Comparison of ENCODE assay signal across 36 cellular contexts in genomic region chr15:40459391-40460015, GRCh38.
"Had no signal": no experiment of that assay in that cellular context is flagged by ENCODE, and none has a peak within 500 bp of the region (broad histone marks: within the 10 kb centered on the region; RNA-seq: fewer than 3 reads in every experiment).

No MANE protein-coding gene starts in this region.

- DNase-seq: activated CD4-positive, alpha-beta T cell treated with anti-CD3 and anti-CD28 coated beads for 1 hour; activated CD4-positive, alpha-beta T cell treated with anti-CD3 and anti-CD28 coated beads for 48 hours; activated CD4-positive, alpha-beta T cell treated with anti-CD3 and anti-CD28 coated beads, Interleukin-2, amount 50 U/mL, for 4 hours; activated CD4-positive, CD25-positive, alpha-beta regulatory T cell; activated CD8-positive, alpha-beta T cell treated with anti-CD3 and anti-CD28 coated beads for 36 hours; activated effector memory CD4-positive, alpha-beta T cell treated with anti-CD3 and anti-CD28 coated beads, Interleukin-2, amount 50 U/mL, for 16 hours; activated naive CD4-positive, alpha-beta T cell; activated naive CD4-positive, alpha-beta T cell treated with anti-CD3 and anti-CD28 coated beads, Interleukin-2, amount 50 U/mL, for 16 hours; activated naive CD8-positive, alpha-beta T cell treated with anti-CD3 and anti-CD28 coated beads for 36 hours; activated T-cell treated with anti-CD3 and anti-CD28 coated beads, Interleukin-2, amount 50 U/mL, for 1 hour; activated T-cell treated with anti-CD3 and anti-CD28 coated beads, Interleukin-2, amount 50 U/mL, for 72 hours; amniotic stem cell; brain microvascular endothelial cell; central memory CD4-positive, alpha-beta T cell; NCI-H1092 treated with DMSO at 0.1 percent for 48 hours; NCI-H1417; NCI-H146; NCI-H187; NCI-H2029 treated with DMSO at 0.1 percent for 48 hours; NCI-H2107; NCI-H2171; NCI-H510A; NCI-H526; NCI-H748 treated with DMSO at 0.1 percent for 48 hours; NK-92 treated with Interleukin-12 subunit alpha and Interleukin-12 subunit beta, amount 100 ng/mL, for 24 hours; PC-3; RPMI8226; SIG-M5; T-cell; T-helper 2 cell; T-helper 9 cell; WERI-Rb-1 had no signal

- H3K9me3 Mint-ChIP-seq: activated CD8-positive, alpha-beta T cell treated with anti-CD3 and anti-CD28 coated beads for 36 hours; activated naive CD8-positive, alpha-beta T cell treated with anti-CD3 and anti-CD28 coated beads for 36 hours; activated T-cell treated with anti-CD3 and anti-CD28 coated beads, Interleukin-2, amount 50 U/mL, for 72 hours; activated T-helper 17 cell treated with anti-CD3 and anti-CD28 coated beads, Interleukin-2, amount 50 U/mL, for 72 hours; T-cell had no signal

- H3K27me3 Mint-ChIP-seq: activated CD8-positive, alpha-beta T cell treated with anti-CD3 and anti-CD28 coated beads for 36 hours; activated naive CD8-positive, alpha-beta T cell treated with anti-CD3 and anti-CD28 coated beads for 36 hours; activated T-helper 17 cell treated with anti-CD3 and anti-CD28 coated beads, Interleukin-2, amount 50 U/mL, for 72 hours; T-cell had no signal

- H3K9me3 ChIP-seq: Peyer's patch had no signal

- H3K27ac Mint-ChIP-seq: activated CD8-positive, alpha-beta T cell treated with anti-CD3 and anti-CD28 coated beads for 36 hours; activated naive CD8-positive, alpha-beta T cell treated with anti-CD3 and anti-CD28 coated beads for 36 hours; activated T-cell treated with anti-CD3 and anti-CD28 coated beads, Interleukin-2, amount 50 U/mL, for 72 hours; activated T-helper 17 cell treated with anti-CD3 and anti-CD28 coated beads, Interleukin-2, amount 50 U/mL, for 72 hours; T-cell had no signal

- H3K27me3 ChIP-seq: brain microvascular endothelial cell, Peyer's patch had no signal

- H3K4me3 ChIP-seq: Peyer's patch had no signal

- H3K4me3 Mint-ChIP-seq: activated CD8-positive, alpha-beta T cell treated with anti-CD3 and anti-CD28 coated beads for 36 hours; activated naive CD8-positive, alpha-beta T cell treated with anti-CD3 and anti-CD28 coated beads for 36 hours; activated T-cell treated with anti-CD3 and anti-CD28 coated beads, Interleukin-2, amount 50 U/mL, for 72 hours; activated T-helper 17 cell treated with anti-CD3 and anti-CD28 coated beads, Interleukin-2, amount 50 U/mL, for 72 hours; T-cell had no signal

- H3K27ac ChIP-seq: brain microvascular endothelial cell, Peyer's patch, WERI-Rb-1 had no signal

- ATAC-seq: activated CD8-positive, alpha-beta T cell treated with anti-CD3 and anti-CD28 coated beads for 36 hours; activated T-cell treated with anti-CD3 and anti-CD28 coated beads, Interleukin-2, amount 50 U/mL, for 72 hours; activated T-helper 17 cell treated with anti-CD3 and anti-CD28 coated beads, Interleukin-2, amount 50 U/mL, for 72 hours; PC-3; Right ventricle myocardium inferior; SK-N-SH treated with all-trans-retinoic acid at 6 μM for 48 hours; T-cell had no signal
